In genomic region chr1:182291584-182292192, GRCh38 we compare ENCODE assay signal across 26 cellular contexts.
A peak's percentile ranks its signal among the peaks of the same experiment; 100 is the strongest.
DNase-seq lines count a peak whose midpoint lies in the region; ATAC-seq and TF ChIP-seq lines count a peak whose summit lies in the region.
"Had no signal": no experiment of that assay in that cellular context is flagged by ENCODE, and none has a peak within 500 bp of the region (broad histone marks: within the 10 kb centered on the region; RNA-seq: fewer than 3 reads in every experiment).

No MANE protein-coding gene starts in this region.

- H3K4me3 ChIP-seq in heart left ventricle (no peak overlapping the region), mucosa of descending colon (no peak overlapping the region), vagina (no peak overlapping the region)
- H3K4me3 ChIP-seq: ascending aorta, dorsolateral prefrontal cortex, lower lobe of right lung, neural progenitor cell, smooth muscle cell, upper lobe of right lung had no signal

- H3K9me3 ChIP-seq in heart left ventricle: no peaks in the 10 kb centered on the region
- H3K9me3 ChIP-seq in mucosa of descending colon: no peaks in the 10 kb centered on the region
- H3K9me3 ChIP-seq in vagina: no peaks in the 10 kb centered on the region
- H3K9me3 ChIP-seq: ascending aorta, lower lobe of right lung, upper lobe of right lung had no signal

- TF ChIP-seq CTCF in heart left ventricle (IDR thresholded peaks at IDR 0.05): no peak
- TF ChIP-seq CTCF in mucosa of descending colon (IDR thresholded peaks at IDR 0.05): no peak
- TF ChIP-seq CTCF in vagina (IDR thresholded peaks at IDR 0.05): no peak

- H3K4me1 ChIP-seq in heart left ventricle (peaks cover 0 to 31% (median 16%) of the 10 kb centered on the region in 12 donors), mucosa of descending colon (ENCODE audit: low read depth) (peaks cover 9% of the 10 kb centered on the region), vagina (peaks cover 28% of the 10 kb centered on the region)
- H3K4me1 ChIP-seq: lower lobe of right lung, neural progenitor cell had no signal

- intact Hi-C loops in Right ventricle myocardium inferior (cut with DNase I): loop anchor here (2.0 to 5.0 kb wide), 4 partner anchors 33 to 134 kb away; partner anchors contain the start of gene GLUL
- intact Hi-C loops in cardiac septum (cut with DNase I): loop anchor here (5.0 kb wide), 2 partner anchors 34 to 54 kb away; no protein-coding TSS in a partner anchor
- intact Hi-C loops in heart left ventricle (cut with DNase I): loop anchor here in 5 of 10 donors (2.0 to 10.0 kb wide), 5 partner anchors 99 to 149 kb away; partner anchors contain the start of gene GLUL (in 3 of the 5)
- intact Hi-C loops in mucosa of descending colon (cut with DNase I, micrococcal nuclease): no loop called here
- intact Hi-C loops in vagina (cut with DNase I): loop anchor here (5.0 to 10.0 kb wide), 2 partner anchors 84 to 103 kb away; partner anchors contain the start of gene GLUL

- ATAC-seq in Right ventricle myocardium inferior (peak; percentile 49), heart left ventricle (peak; percentile 29 to 69 (median 56)), mucosa of descending colon (peak; percentile 78), GM21381 (IDR thresholded peaks at IDR 0.05; ENCODE audit: unreplicated experiment) (no peak)
- ATAC-seq: activated naive CD4-positive, alpha-beta T cell treated with anti-CD3 and anti-CD28 coated beads, Interleukin-2, amount 50 U/mL, for 72 hours; lower lobe of right lung; upper lobe of right lung had no signal

- 58 to 62% (median 61%) methylated on average over 3 of the region's 3 CpGs for WGBS in heart left ventricle, 4 donors

- no peak for DNase-seq in Right ventricle myocardium inferior (ENCODE audit: missing footprints)
- DNase-seq in cardiac septum (ENCODE audit: low spot score): no peak
- peak in 2 of 5 donors; percentile 34 to 41 for DNase-seq in heart left ventricle
- peak in 1 of 3 donors; percentile 44 for DNase-seq in mucosa of descending colon
- DNase-seq in vagina (ENCODE audit: extremely low spot score in 2 of 2): no peak
- DNase-seq in foreskin melanocyte: no peak
- no peak for DNase-seq in cerebellar nuclear complex (lab: John Stamatoyannopoulos, UW)
- DNase-seq: activated B cell treated with CpG ODN at 0.5 μM for 24 hours; activated CD4-positive, alpha-beta T cell treated with anti-CD3 and anti-CD28 coated beads, Interleukin-2, amount 50 U/mL, for 48 hours; CD8-positive, alpha-beta memory T cell; dorsolateral prefrontal cortex; GDM1; Kasumi-1; lower lobe of right lung; NCI-H1092; NCI-H1930; NCI-H345; NCI-H774; RPMI8226; stimulated activated CD4-positive, alpha-beta T cell treated with anti-CD3 and anti-CD28 coated beads, Interleukin-2, amount 100 ng/mL, for 24 hours; upper lobe of right lung had no signal

- H3K27me3 ChIP-seq in heart left ventricle (no peaks in the 10 kb centered on the region), vagina (no peaks in the 10 kb centered on the region)
- H3K27me3 ChIP-seq: ascending aorta, dorsolateral prefrontal cortex, neural progenitor cell, upper lobe of right lung had no signal

- H3K36me3 ChIP-seq in heart left ventricle: no peaks in the 10 kb centered on the region
- H3K36me3 ChIP-seq in mucosa of descending colon (ENCODE audit: low read depth): no peaks in the 10 kb centered on the region
- no peaks in the 10 kb centered on the region for H3K36me3 ChIP-seq in vagina
- H3K36me3 ChIP-seq: ascending aorta, lower lobe of right lung, neural progenitor cell, upper lobe of right lung had no signal

- TF ChIP-seq POLR2A in heart left ventricle (IDR thresholded peaks at IDR 0.05): no peak
- no peak for TF ChIP-seq POLR2A in vagina (IDR thresholded peaks at IDR 0.05)

- H3K27ac ChIP-seq in heart left ventricle (peak overlapping the region in 6 of 12 donors; percentile 11 to 81 (median 25)), vagina (peak overlapping the region; percentile 76)
- H3K27ac ChIP-seq: ascending aorta, lower lobe of right lung, neural progenitor cell, upper lobe of right lung had no signal

Comparison
In these comparisons a context has a peak if more than half of its experiments do, and no peak if none do; other contexts are left out.
1. intact Hi-C loops: an anchor here in Right ventricle myocardium inferior (2.0 to 5.0 kb wide), cardiac septum (5.0 kb wide) and vagina (5.0 to 10.0 kb wide); none called in mucosa of descending colon.